17 cellular contexts compared by ENCODE assay signal in the genomic region with DNA sequence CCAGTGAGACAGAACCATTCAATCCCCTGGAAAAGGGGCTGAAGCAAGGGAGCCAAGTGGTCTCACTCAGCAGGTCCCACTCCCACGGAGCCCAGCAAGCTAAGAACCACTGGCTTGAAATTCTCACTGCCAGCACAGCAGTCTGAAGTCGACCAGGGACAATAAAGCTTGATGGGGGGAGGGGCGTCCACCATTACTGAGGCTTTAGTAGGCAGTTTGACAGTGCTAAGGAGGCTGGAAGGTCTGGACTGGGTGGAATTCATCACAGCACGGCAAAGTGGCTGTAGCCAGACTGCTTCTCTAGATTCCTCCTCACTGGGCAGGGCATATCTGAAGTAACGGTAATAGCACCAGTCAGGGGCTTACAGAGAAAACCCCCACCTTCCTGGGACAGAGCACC.
"Had no signal": no experiment of that assay in that cellular context is flagged by ENCODE, and none has a peak within 500 bp of the region (broad histone marks: within the 10 kb centered on the region; RNA-seq: fewer than 3 reads in every experiment).

No MANE protein-coding gene starts in this region.

- DNase-seq: dorsolateral prefrontal cortex; effector memory CD4-positive, alpha-beta T cell; esophagus squamous epithelium; foreskin fibroblast; left colon; naive thymus-derived CD4-positive, alpha-beta T cell; nucleus accumbens; ovary; sigmoid colon; stimulated activated CD4-positive, alpha-beta T cell treated with anti-CD3 and anti-CD28 coated beads, Interleukin-2, amount 100 ng/mL, for 24 hours; stimulated activated CD4-positive, alpha-beta T cell treated with anti-CD3 and anti-CD28 coated beads, Interleukin-4, amount 100 ng/mL, for 4 hours; stimulated activated naive B cell treated with anti-CD40 and anti-IgM and Interleukin-4, amounts not matched to agents 10 μg/mL and 1 μg/mL and 100 μg/mL, for 72 hours; stimulated activated naive CD8-positive, alpha-beta T cell treated with anti-CD3 and anti-CD28 coated beads, Interleukin-15, amount 100 ng/mL, for 72 hours; transverse colon had no signal

- H3K4me1 ChIP-seq: esophagus squamous epithelium, right atrium auricular region, sigmoid colon, transverse colon had no signal

- H3K27ac Mint-ChIP-seq: naive thymus-derived CD4-positive, alpha-beta T cell; stimulated activated naive B cell treated with anti-CD40 and anti-IgM and Interleukin-4, amounts not matched to agents 10 μg/mL and 1 μg/mL and 100 μg/mL, for 72 hours; stimulated activated naive CD8-positive, alpha-beta T cell treated with anti-CD3 and anti-CD28 coated beads, Interleukin-15, amount 100 ng/mL, for 72 hours had no signal

- H3K27me3 ChIP-seq: esophagus squamous epithelium, ovary, right atrium auricular region, transverse colon had no signal

- ATAC-seq: left colon; naive thymus-derived CD4-positive, alpha-beta T cell; stimulated activated naive B cell treated with anti-CD40 and anti-IgM and Interleukin-4, amounts not matched to agents 10 μg/mL and 1 μg/mL and 100 μg/mL, for 72 hours; stimulated activated naive CD8-positive, alpha-beta T cell treated with anti-CD3 and anti-CD28 coated beads, Interleukin-15, amount 100 ng/mL, for 72 hours had no signal

- H3K36me3 Mint-ChIP-seq: naive thymus-derived CD4-positive, alpha-beta T cell; stimulated activated naive B cell treated with anti-CD40 and anti-IgM and Interleukin-4, amounts not matched to agents 10 μg/mL and 1 μg/mL and 100 μg/mL, for 72 hours had no signal

- H3K27ac ChIP-seq: dorsolateral prefrontal cortex, esophagus squamous epithelium, ovary, right atrium auricular region, sigmoid colon, skin epidermis, thoracic aorta, transverse colon had no signal

- H3K4me3 ChIP-seq: dorsolateral prefrontal cortex, esophagus squamous epithelium, ovary, right atrium auricular region, sigmoid colon, skin epidermis, thoracic aorta, transverse colon had no signal

- H3K4me1 Mint-ChIP-seq: naive thymus-derived CD4-positive, alpha-beta T cell; stimulated activated naive B cell treated with anti-CD40 and anti-IgM and Interleukin-4, amounts not matched to agents 10 μg/mL and 1 μg/mL and 100 μg/mL, for 72 hours; stimulated activated naive CD8-positive, alpha-beta T cell treated with anti-CD3 and anti-CD28 coated beads, Interleukin-15, amount 100 ng/mL, for 72 hours had no signal

- H3K4me3 Mint-ChIP-seq: naive thymus-derived CD4-positive, alpha-beta T cell; stimulated activated naive B cell treated with anti-CD40 and anti-IgM and Interleukin-4, amounts not matched to agents 10 μg/mL and 1 μg/mL and 100 μg/mL, for 72 hours; stimulated activated naive CD8-positive, alpha-beta T cell treated with anti-CD3 and anti-CD28 coated beads, Interleukin-15, amount 100 ng/mL, for 72 hours had no signal

- H3K9me3 ChIP-seq: esophagus squamous epithelium, ovary, right atrium auricular region, transverse colon had no signal

- H3K36me3 ChIP-seq: esophagus squamous epithelium, ovary, right atrium auricular region, sigmoid colon, thoracic aorta, transverse colon had no signal
